1 cellular context compared by ENCODE assay signal in genomic region chr7:101410743-101411476, GRCh38.
TF ChIP-seq lines count a peak whose summit lies in the region.

No MANE protein-coding gene starts in this region.

TF ChIP-seq in HepG2, 621 proteins besides CTCF, POLR2A, EP300 and RAD21 (continued from another document and continues in another):
- TF ChIP-seq REST (IDR thresholded peaks at IDR 0.05; ENCODE audit: borderline replicate concordance in 1 of 2, low read depth in 1 of 2, low read length in 2 of 2), result no peak
- TF ChIP-seq KMT2A (CRISPR knock-in tag; IDR thresholded peaks at IDR 0.05), result no peak
- no peak for TF ChIP-seq ZNF407 (CRISPR knock-in tag; IDR thresholded peaks at IDR 0.05; ENCODE audit: not compliant biosample characterization)
- no peak for TF ChIP-seq LBX2 (CRISPR knock-in tag; IDR thresholded peaks at IDR 0.05; ENCODE audit: borderline replicate concordance)
- no peak for TF ChIP-seq CBX5 (CRISPR knock-in tag; IDR thresholded peaks at IDR 0.05; ENCODE audit: borderline replicate concordance)
- no peak for TF ChIP-seq CREB1 (IDR thresholded peaks at IDR 0.05)
- TF ChIP-seq CREB1 (CRISPR knock-in tag; IDR thresholded peaks at IDR 0.05), result no peak
- TF ChIP-seq ZBED4 (CRISPR knock-in tag; IDR thresholded peaks at IDR 0.05; ENCODE audit: borderline replicate concordance), result no peak
- no peak for TF ChIP-seq ATF3 (CRISPR knock-in tag; IDR thresholded peaks at IDR 0.05)
- TF ChIP-seq ZNF788 (CRISPR knock-in tag; IDR thresholded peaks at IDR 0.05; ENCODE audit: borderline replicate concordance), result no peak
- no peak for TF ChIP-seq ZNF589 (CRISPR knock-in tag; conservative IDR thresholded peaks at IDR 0.05)
- TF ChIP-seq MLX (CRISPR knock-in tag; IDR thresholded peaks at IDR 0.05), result no peak
- no peak for TF ChIP-seq ARID5B (CRISPR knock-in tag; IDR thresholded peaks at IDR 0.05)
- TF ChIP-seq NR2F2 (IDR thresholded peaks at IDR 0.05; ENCODE audit: borderline replicate concordance, low read depth), result no peak
- no peak for TF ChIP-seq SAP130 (CRISPR knock-in tag; IDR thresholded peaks at IDR 0.05; ENCODE audit: low read depth)
- TF ChIP-seq CBX1 (IDR thresholded peaks at IDR 0.05; ENCODE audit: low read depth), result peak; percentile 48
- 0 out of 2 replicates have a peak, but pooled peaks have one; percentile 18 for TF ChIP-seq THAP11 (CRISPR knock-in tag; IDR thresholded peaks at IDR 0.05)
- TF ChIP-seq ZNF674 (CRISPR knock-in tag; IDR thresholded peaks at IDR 0.05; ENCODE audit: low read depth), result no peak
- TF ChIP-seq ZNF740 (CRISPR knock-in tag; IDR thresholded peaks at IDR 0.05), result no peak
- TF ChIP-seq ZNF598 (CRISPR knock-in tag; IDR thresholded peaks at IDR 0.05; ENCODE audit: borderline replicate concordance), result no peak
- no peak for TF ChIP-seq ZBTB26 (CRISPR knock-in tag; IDR thresholded peaks at IDR 0.05; ENCODE audit: borderline replicate concordance)
- 0 out of 2 replicates have a peak, but pooled peaks have one; percentile 26 for TF ChIP-seq PAXIP1 (CRISPR knock-in tag; conservative IDR thresholded peaks at IDR 0.05)
- TF ChIP-seq RXRA (CRISPR knock-in tag; IDR thresholded peaks at IDR 0.05), result peak; percentile 24; the same call in 1 of the 2 replicates
- TF ChIP-seq TOE1 (CRISPR knock-in tag; IDR thresholded peaks at IDR 0.05), result no peak
